9 cellular contexts compared by ENCODE assay signal in the genomic region with DNA sequence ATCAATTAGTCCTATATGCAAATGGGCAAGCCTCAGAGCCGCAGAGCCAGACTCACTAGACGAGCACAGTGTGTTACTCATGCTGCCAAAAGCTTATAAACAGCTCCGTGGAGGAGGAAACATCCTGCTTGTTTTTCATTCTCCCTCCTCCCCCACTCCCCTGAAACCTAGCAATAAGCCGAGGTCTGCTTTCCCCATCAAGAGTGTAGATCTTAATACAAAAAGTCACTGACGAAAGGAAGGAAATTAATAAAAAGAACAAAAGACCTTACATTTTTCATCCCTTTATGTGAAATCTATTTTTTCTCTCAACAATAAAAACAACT.
DNase-seq lines count a peak whose midpoint lies in the region; ATAC-seq and TF ChIP-seq lines count a peak whose summit lies in the region.
"Had no signal": no experiment of that assay in that cellular context is flagged by ENCODE, and none has a peak within 500 bp of the region (broad histone marks: within the 10 kb centered on the region; RNA-seq: fewer than 3 reads in every experiment).

No MANE protein-coding gene starts in this region.

- H3K4me1 Mint-ChIP-seq in stimulated activated naive CD8-positive, alpha-beta T cell treated with anti-CD3 and anti-CD28 coated beads, Interleukin-15, Interleukin-2, amounts not matched to agents 100 ng/mL and 50 ng/mL, for 24 hours (ENCODE audit: low read depth) = peaks cover 61% of the 10 kb centered on the region
- H3K4me1 Mint-ChIP-seq in activated T-helper 17 cell treated with anti-CD3 and anti-CD28 coated beads, Interleukin-2, amount 50 U/mL, for 72 hours = peaks cover 55% of the 10 kb centered on the region
- H3K4me1 Mint-ChIP-seq in natural killer cell = peaks cover 27 to 35% of the 10 kb centered on the region in 2 donors
- H3K4me1 Mint-ChIP-seq in stimulated activated memory B cell treated with anti-CD40 and anti-IgM and Interleukin-4, amounts not matched to agents 10 μg/mL and 1 μg/mL and 100 μg/mL, for 72 hours = peaks cover 26% of the 10 kb centered on the region

- no peak for DNase-seq in stimulated activated naive CD8-positive, alpha-beta T cell treated with anti-CD3 and anti-CD28 coated beads, Interleukin-15, Interleukin-2, amounts not matched to agents 100 U/mL and 50 U/mL, for 24 hours
- DNase-seq in islet precursor cell (peak; percentile 85), natural killer cell (no peak), C1 segment of cervical spinal cord (lab: John Stamatoyannopoulos, UW) (no peak)

- peaks cover 23% of the 10 kb centered on the region for H3K36me3 Mint-ChIP-seq in stimulated activated naive CD8-positive, alpha-beta T cell treated with anti-CD3 and anti-CD28 coated beads, Interleukin-15, Interleukin-2, amounts not matched to agents 100 ng/mL and 50 ng/mL, for 24 hours (ENCODE audit: low read depth)
- H3K36me3 Mint-ChIP-seq in activated T-helper 17 cell treated with anti-CD3 and anti-CD28 coated beads, Interleukin-2, amount 50 U/mL, for 72 hours (ENCODE audit: low read depth) = no peaks in the 10 kb centered on the region
- H3K36me3 Mint-ChIP-seq in natural killer cell = no peaks in the 10 kb centered on the region
- H3K36me3 Mint-ChIP-seq in stimulated activated memory B cell treated with anti-CD40 and anti-IgM and Interleukin-4, amounts not matched to agents 10 μg/mL and 1 μg/mL and 100 μg/mL, for 72 hours = peaks cover 23% of the 10 kb centered on the region

- H3K27ac Mint-ChIP-seq in stimulated activated naive CD8-positive, alpha-beta T cell treated with anti-CD3 and anti-CD28 coated beads, Interleukin-15, Interleukin-2, amounts not matched to agents 100 ng/mL and 50 ng/mL, for 24 hours = peak overlapping the region; percentile 62
- H3K27ac Mint-ChIP-seq in activated T-helper 17 cell treated with anti-CD3 and anti-CD28 coated beads, Interleukin-2, amount 50 U/mL, for 72 hours = peak overlapping the region; percentile 73
- no peak overlapping the region for H3K27ac Mint-ChIP-seq in natural killer cell
- H3K27ac Mint-ChIP-seq in stimulated activated memory B cell treated with anti-CD40 and anti-IgM and Interleukin-4, amounts not matched to agents 10 μg/mL and 1 μg/mL and 100 μg/mL, for 72 hours = no peak overlapping the region
- H3K27ac Mint-ChIP-seq: T-helper 1 cell treated with Interleukin-12 subunit alpha and Interleukin-12 subunit beta and Interleukin-4 antibody, amounts not matched to agents 30 μg/mL and 1 μg/mL, for 36 hours had no signal

- no peak for ATAC-seq in stimulated activated naive CD8-positive, alpha-beta T cell treated with anti-CD3 and anti-CD28 coated beads, Interleukin-15, Interleukin-2, amounts not matched to agents 100 U/mL and 50 U/mL, for 24 hours
- ATAC-seq in activated T-helper 17 cell treated with anti-CD3 and anti-CD28 coated beads, Interleukin-2, amount 50 U/mL, for 72 hours (replicated peaks) = peak; percentile 72
- no peak for ATAC-seq in natural killer cell
- no peak for ATAC-seq in stimulated activated memory B cell treated with anti-CD40 and anti-IgM and Interleukin-4, amounts not matched to agents 10 μg/mL and 1 μg/mL and 100 μg/mL, for 72 hours
- no peak for ATAC-seq in GM21360 (IDR thresholded peaks at IDR 0.05; ENCODE audit: unreplicated experiment)

- no peaks in the 10 kb centered on the region for H3K9me3 Mint-ChIP-seq in stimulated activated naive CD8-positive, alpha-beta T cell treated with anti-CD3 and anti-CD28 coated beads, Interleukin-15, Interleukin-2, amounts not matched to agents 100 ng/mL and 50 ng/mL, for 24 hours
- H3K9me3 Mint-ChIP-seq in activated T-helper 17 cell treated with anti-CD3 and anti-CD28 coated beads, Interleukin-2, amount 50 U/mL, for 72 hours = no peaks in the 10 kb centered on the region
- no peaks in the 10 kb centered on the region for H3K9me3 Mint-ChIP-seq in natural killer cell
- peaks cover 3% of the 10 kb centered on the region for H3K9me3 Mint-ChIP-seq in stimulated activated memory B cell treated with anti-CD40 and anti-IgM and Interleukin-4, amounts not matched to agents 10 μg/mL and 1 μg/mL and 100 μg/mL, for 72 hours
- H3K9me3 Mint-ChIP-seq: T-helper 1 cell treated with Interleukin-12 subunit alpha and Interleukin-12 subunit beta and Interleukin-4 antibody, amounts not matched to agents 30 μg/mL and 1 μg/mL, for 36 hours had no signal

- intact Hi-C loops in natural killer cell (cut with micrococcal nuclease) = no loop called here

- peak overlapping the region; percentile 14 for H3K4me3 Mint-ChIP-seq in stimulated activated naive CD8-positive, alpha-beta T cell treated with anti-CD3 and anti-CD28 coated beads, Interleukin-15, Interleukin-2, amounts not matched to agents 100 ng/mL and 50 ng/mL, for 24 hours
- peak overlapping the region; percentile 63 for H3K4me3 Mint-ChIP-seq in activated T-helper 17 cell treated with anti-CD3 and anti-CD28 coated beads, Interleukin-2, amount 50 U/mL, for 72 hours
- H3K4me3 Mint-ChIP-seq in natural killer cell = no peak overlapping the region
- no peak overlapping the region for H3K4me3 Mint-ChIP-seq in stimulated activated memory B cell treated with anti-CD40 and anti-IgM and Interleukin-4, amounts not matched to agents 10 μg/mL and 1 μg/mL and 100 μg/mL, for 72 hours
- H3K4me3 Mint-ChIP-seq: T-helper 1 cell treated with Interleukin-12 subunit alpha and Interleukin-12 subunit beta and Interleukin-4 antibody, amounts not matched to agents 30 μg/mL and 1 μg/mL, for 36 hours had no signal

- no peak for TF ChIP-seq CTCF in natural killer cell (IDR thresholded peaks at IDR 0.05)

- H3K27me3 Mint-ChIP-seq in stimulated activated naive CD8-positive, alpha-beta T cell treated with anti-CD3 and anti-CD28 coated beads, Interleukin-15, Interleukin-2, amounts not matched to agents 100 ng/mL and 50 ng/mL, for 24 hours = no peaks in the 10 kb centered on the region
- H3K27me3 Mint-ChIP-seq in activated T-helper 17 cell treated with anti-CD3 and anti-CD28 coated beads, Interleukin-2, amount 50 U/mL, for 72 hours = no peaks in the 10 kb centered on the region
- H3K27me3 Mint-ChIP-seq in natural killer cell (ENCODE audit: low read depth in 2 of 2) = no peaks in the 10 kb centered on the region
- no peaks in the 10 kb centered on the region for H3K27me3 Mint-ChIP-seq in stimulated activated memory B cell treated with anti-CD40 and anti-IgM and Interleukin-4, amounts not matched to agents 10 μg/mL and 1 μg/mL and 100 μg/mL, for 72 hours

Comparison
In these comparisons a context has a peak if more than half of its experiments do, and no peak if none do; other contexts are left out.
1. H3K27ac Mint-ChIP-seq: peak in stimulated activated naive CD8-positive, alpha-beta T cell treated with anti-CD3 and anti-CD28 coated beads, Interleukin-15, Interleukin-2, amounts not matched to agents 100 ng/mL and 50 ng/mL, for 24 hours (single experiment) and activated T-helper 17 cell treated with anti-CD3 and anti-CD28 coated beads, Interleukin-2, amount 50 U/mL, for 72 hours (single experiment); none in natural killer cell (0 of 2) and stimulated activated memory B cell treated with anti-CD40 and anti-IgM and Interleukin-4, amounts not matched to agents 10 μg/mL and 1 μg/mL and 100 μg/mL, for 72 hours (single experiment).
2. H3K4me3 Mint-ChIP-seq: peak in stimulated activated naive CD8-positive, alpha-beta T cell treated with anti-CD3 and anti-CD28 coated beads, Interleukin-15, Interleukin-2, amounts not matched to agents 100 ng/mL and 50 ng/mL, for 24 hours (single experiment) and activated T-helper 17 cell treated with anti-CD3 and anti-CD28 coated beads, Interleukin-2, amount 50 U/mL, for 72 hours (single experiment); none in natural killer cell (single experiment) and stimulated activated memory B cell treated with anti-CD40 and anti-IgM and Interleukin-4, amounts not matched to agents 10 μg/mL and 1 μg/mL and 100 μg/mL, for 72 hours (single experiment).